ENCODE assay signal across 1 cellular context in genomic region chr2:216666461-216667233, GRCh38.
A peak's percentile ranks its signal among the peaks of the same experiment; 100 is the strongest.
TF ChIP-seq lines count a peak whose summit lies in the region.

No MANE protein-coding gene starts in this region.

TF ChIP-seq in IMR-90, 13 proteins besides CTCF, POLR2A, EP300 and RAD21:
- TF ChIP-seq BHLHE40 (IDR thresholded peaks at IDR 0.05; ENCODE audit: low read depth, low read length) (no peak), SMC3 (IDR thresholded peaks at IDR 0.05; ENCODE audit: low read depth, low read length) (peak; percentile 99), NFE2L2 (IDR thresholded peaks at IDR 0.05; ENCODE audit: low read depth, low read length) (no peak), MXI1 (IDR thresholded peaks at IDR 0.05; ENCODE audit: borderline replicate concordance, low read depth, low read length) (no peak)
- TF ChIP-seq, protein P1, sequence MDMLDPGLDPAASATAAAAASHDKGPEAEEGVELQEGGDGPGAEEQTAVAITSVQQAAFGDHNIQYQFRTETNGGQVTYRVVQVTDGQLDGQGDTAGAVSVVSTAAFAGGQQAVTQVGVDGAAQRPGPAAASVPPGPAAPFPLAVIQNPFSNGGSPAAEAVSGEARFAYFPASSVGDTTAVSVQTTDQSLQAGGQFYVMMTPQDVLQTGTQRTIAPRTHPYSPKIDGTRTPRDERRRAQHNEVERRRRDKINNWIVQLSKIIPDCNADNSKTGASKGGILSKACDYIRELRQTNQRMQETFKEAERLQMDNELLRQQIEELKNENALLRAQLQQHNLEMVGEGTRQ (IDR thresholded peaks at IDR 0.05; ENCODE audit: low read depth, low read length) = no peak
